In the genomic region with DNA sequence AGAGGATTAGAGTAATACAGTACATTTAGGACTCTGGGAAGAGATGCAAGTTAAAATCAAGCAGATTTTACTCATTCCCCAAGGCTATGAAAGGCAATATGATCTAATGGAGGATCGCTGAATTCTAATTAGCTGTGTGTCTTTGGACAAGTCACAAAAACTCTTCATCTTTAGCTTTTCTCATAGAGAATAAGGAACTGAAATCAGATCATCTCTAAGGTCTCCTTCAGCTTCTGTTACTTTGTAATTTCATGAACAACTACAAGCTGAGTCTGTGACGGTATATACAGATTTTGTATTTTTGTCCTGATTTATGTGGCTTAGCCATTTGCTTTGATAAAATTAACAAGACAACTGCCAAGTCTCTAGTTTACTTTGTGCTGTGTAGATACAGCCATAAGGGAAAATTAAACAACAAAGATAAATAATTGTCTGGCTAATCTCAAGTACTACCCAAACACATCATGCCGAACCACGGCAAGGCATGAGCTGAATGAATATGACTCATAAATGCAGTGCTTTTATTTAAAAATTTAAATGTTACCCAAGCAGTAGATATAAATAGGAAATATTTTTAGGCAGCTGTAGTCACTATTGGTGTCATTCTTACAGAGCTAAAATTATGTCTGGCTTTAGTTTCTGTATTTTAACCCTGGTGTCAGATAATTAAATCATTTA, we compare ENCODE assay signal across 17 cellular contexts.
DNase-seq lines count a peak whose midpoint lies in the region; ATAC-seq and TF ChIP-seq lines count a peak whose summit lies in the region.
"Had no signal": no experiment of that assay in that cellular context is flagged by ENCODE, and none has a peak within 500 bp of the region (broad histone marks: within the 10 kb centered on the region; RNA-seq: fewer than 3 reads in every experiment).

No MANE protein-coding gene starts in this region.

- H3K27ac Mint-ChIP-seq in brain, result peak overlapping the region in 3 of 5 experiments; percentile 4 to 61 (median 49)
- H3K27ac Mint-ChIP-seq: activated CD8-positive, alpha-beta memory T cell treated with anti-CD3 and anti-CD28 coated beads, Interleukin-2, amount 10 ng/mL, durations not matched to agents 7 days and 5 days; activated naive CD4-positive, alpha-beta T cell treated with anti-CD3 and anti-CD28 coated beads, Interleukin-2, amount 10 ng/mL, durations not matched to agents 7 days and 5 days; H9; stimulated activated naive CD8-positive, alpha-beta T cell treated with anti-CD3 and anti-CD28 coated beads, Interleukin-15, Interleukin-2, amounts not matched to agents 100 ng/mL and 50 ng/mL, for 24 hours had no signal

- H3K27me3 Mint-ChIP-seq in brain, result no peaks in the 10 kb centered on the region

- no peak overlapping the region for H3K27ac ChIP-seq in stomach
- H3K27ac ChIP-seq in tibial artery, result peak overlapping the region in 1 of 2 donors; percentile 13
- H3K27ac ChIP-seq: skin epidermis, vagina had no signal

- DNase-seq in NCI-H1436 (lab: John Stamatoyannopoulos, UW), result peak; percentile 18
- no peak for DNase-seq in NCI-H1436 treated with DMSO at 0.1 percent for 48 hours (lab: John Stamatoyannopoulos, UW)
- peak; percentile 28 for DNase-seq in NCI-H2196 (lab: John Stamatoyannopoulos, UW; ENCODE audit: unreplicated experiment)
- peak; percentile 31 for DNase-seq in stomach
- no peak for DNase-seq in tibial artery
- no peak for DNase-seq in NK-92 treated with Interleukin-12 subunit alpha and Interleukin-12 subunit beta, amount 100 ng/mL, for 24 hours (lab: John Stamatoyannopoulos, UW)
- DNase-seq: activated CD8-positive, alpha-beta memory T cell treated with anti-CD3 and anti-CD28 coated beads, Interleukin-2, amount 10 ng/mL, durations not matched to agents 7 days and 5 days; activated naive CD4-positive, alpha-beta T cell treated with anti-CD3 and anti-CD28 coated beads, Interleukin-2, amount 10 ng/mL, durations not matched to agents 7 days and 5 days; COR-L47; GF-D8; H9; occipital lobe had no signal

- H3K4me3 Mint-ChIP-seq in brain, result no peak overlapping the region
- H3K4me3 Mint-ChIP-seq: activated CD8-positive, alpha-beta memory T cell treated with anti-CD3 and anti-CD28 coated beads, Interleukin-2, amount 10 ng/mL, durations not matched to agents 7 days and 5 days; activated naive CD4-positive, alpha-beta T cell treated with anti-CD3 and anti-CD28 coated beads, Interleukin-2, amount 10 ng/mL, durations not matched to agents 7 days and 5 days; H9; stimulated activated naive CD8-positive, alpha-beta T cell treated with anti-CD3 and anti-CD28 coated beads, Interleukin-15, Interleukin-2, amounts not matched to agents 100 ng/mL and 50 ng/mL, for 24 hours had no signal

- H3K36me3 ChIP-seq in stomach (no peaks in the 10 kb centered on the region), tibial artery (no peaks in the 10 kb centered on the region)
- H3K36me3 ChIP-seq: vagina had no signal

- H3K4me1 ChIP-seq in stomach (peaks cover 0 to 25% (median 11%) of the 10 kb centered on the region in 4 donors), tibial artery (peaks cover 0 to 43% (median 10%) of the 10 kb centered on the region in 4 donors)
- H3K4me1 ChIP-seq: vagina had no signal

- H3K4me3 ChIP-seq in stomach (no peak overlapping the region), tibial artery (no peak overlapping the region)
- H3K4me3 ChIP-seq: skin epidermis, vagina had no signal

- H3K27me3 ChIP-seq in stomach, result no peaks in the 10 kb centered on the region
- no peaks in the 10 kb centered on the region for H3K27me3 ChIP-seq in tibial artery
- H3K27me3 ChIP-seq: vagina had no signal

- WGBS in stomach, 5 donors, result 27 to 47% (median 31%) methylated on average over 4 of the region's 4 CpGs

- TF ChIP-seq EP300 in stomach (IDR thresholded peaks at IDR 0.05), result no peak

- H3K4me1 Mint-ChIP-seq in brain, result peaks cover 37% of the 10 kb centered on the region
- H3K4me1 Mint-ChIP-seq: activated CD8-positive, alpha-beta memory T cell treated with anti-CD3 and anti-CD28 coated beads, Interleukin-2, amount 10 ng/mL, durations not matched to agents 7 days and 5 days; activated naive CD4-positive, alpha-beta T cell treated with anti-CD3 and anti-CD28 coated beads, Interleukin-2, amount 10 ng/mL, durations not matched to agents 7 days and 5 days had no signal

- peaks cover 12% of the 10 kb centered on the region for H3K36me3 Mint-ChIP-seq in brain
- H3K36me3 Mint-ChIP-seq: activated CD8-positive, alpha-beta memory T cell treated with anti-CD3 and anti-CD28 coated beads, Interleukin-2, amount 10 ng/mL, durations not matched to agents 7 days and 5 days; activated naive CD4-positive, alpha-beta T cell treated with anti-CD3 and anti-CD28 coated beads, Interleukin-2, amount 10 ng/mL, durations not matched to agents 7 days and 5 days had no signal

- intact Hi-C loops in stomach (cut with DNase I; ENCODE audit: low total_unique reads), result no loop called here
- intact Hi-C loops in tibial artery (cut with DNase I; ENCODE audit: low total_unique reads), result no loop called here

- TF ChIP-seq CTCF in brain (conservative IDR thresholded peaks at IDR 0.05) (no peak), stomach (IDR thresholded peaks at IDR 0.05) (no peak), tibial artery (IDR thresholded peaks at IDR 0.05) (no peak)

- ATAC-seq in HG03095 (IDR thresholded peaks at IDR 0.05; ENCODE audit: unreplicated experiment), result no peak
- ATAC-seq: activated CD8-positive, alpha-beta memory T cell treated with anti-CD3 and anti-CD28 coated beads, Interleukin-2, amount 10 ng/mL, durations not matched to agents 7 days and 5 days had no signal

- no peaks in the 10 kb centered on the region for H3K9me3 Mint-ChIP-seq in brain
- H3K9me3 Mint-ChIP-seq: activated naive CD4-positive, alpha-beta T cell treated with anti-CD3 and anti-CD28 coated beads, Interleukin-2, amount 10 ng/mL, durations not matched to agents 7 days and 5 days; H9; stimulated activated naive CD8-positive, alpha-beta T cell treated with anti-CD3 and anti-CD28 coated beads, Interleukin-15, Interleukin-2, amounts not matched to agents 100 ng/mL and 50 ng/mL, for 24 hours had no signal

- no peak for TF ChIP-seq POLR2A in stomach (IDR thresholded peaks at IDR 0.05)

- no peaks in the 10 kb centered on the region for H3K9me3 ChIP-seq in stomach
- peaks cover 0 to 5% (median 0%) of the 10 kb centered on the region in 3 donors for H3K9me3 ChIP-seq in tibial artery
- H3K9me3 ChIP-seq: vagina had no signal

Comparison
In these comparisons a context has a peak if more than half of its experiments do, and no peak if none do; other contexts are left out.
1. DNase-seq: peak in NCI-H1436 (single experiment), NCI-H2196 (single experiment) and stomach (single experiment); none in NCI-H1436 treated with DMSO at 0.1 percent for 48 hours (single experiment), tibial artery (0 of 2) and NK-92 treated with Interleukin-12 subunit alpha and Interleukin-12 subunit beta, amount 100 ng/mL, for 24 hours (single experiment).